In genomic region chr13:98761126-98761978, GRCh38 we compare ENCODE assay signal across 8 cellular contexts. TPM values are rescaled to one million over a fixed set of nuclear protein-coding genes. Genes with fewer than 3 reads are reported as not detected.
A peak's percentile ranks its signal among the peaks of the same experiment; 100 is the strongest.
DNase-seq lines count a peak whose midpoint lies in the region; ATAC-seq and TF ChIP-seq lines count a peak whose summit lies in the region.

No MANE protein-coding gene starts in this region.

- H3K9me2 ChIP-seq in Karpas-422 (replicated peaks; ENCODE audit: insufficient read depth, low read length): no peaks in the 10 kb centered on the region

- intact Hi-C loops in CD8-positive, alpha-beta T cell (cut with DNase I, micrococcal nuclease): no loop called here

- peaks cover 2 to 9% of the 10 kb centered on the region in 2 donors for H3K9me3 Mint-ChIP-seq in activated T-cell treated with anti-CD3 and anti-CD28 coated beads, Interleukin-2, amount 50 U/mL, for 72 hours
- peaks cover 4% of the 10 kb centered on the region for H3K9me3 Mint-ChIP-seq in CD8-positive, alpha-beta T cell
- H3K9me3 Mint-ChIP-seq in osteocyte (ENCODE audit: unreplicated experiment): no peaks in the 10 kb centered on the region

- POLR2A ChIA-PET in CD8-positive, alpha-beta T cell (lab: Charles Lee): no interaction called here

- H3K4me1 Mint-ChIP-seq in activated T-cell treated with anti-CD3 and anti-CD28 coated beads, Interleukin-2, amount 50 U/mL, for 72 hours (ENCODE audit: low read depth): no peaks in the 10 kb centered on the region
- no peaks in the 10 kb centered on the region for H3K4me1 Mint-ChIP-seq in CD8-positive, alpha-beta T cell (ENCODE audit: low read depth)
- H3K4me1 Mint-ChIP-seq in osteocyte (ENCODE audit: unreplicated experiment): peaks cover 3% of the 10 kb centered on the region

- WGBS in suprapubic skin: 61% methylated on average over 15 of the region's 15 CpGs

- H3K27ac ChIP-seq in Karpas-422 (ENCODE audit: low read length) (no peak overlapping the region), suprapubic skin (no peak overlapping the region)
- H3K27ac ChIP-seq in CD8-positive, alpha-beta T cell (ENCODE audit: low read depth, low read length): no peak overlapping the region

- no peak overlapping the region for H3K27ac Mint-ChIP-seq in activated T-cell treated with anti-CD3 and anti-CD28 coated beads, Interleukin-2, amount 50 U/mL, for 72 hours
- H3K27ac Mint-ChIP-seq in CD8-positive, alpha-beta T cell: no peak overlapping the region
- no peak overlapping the region for H3K27ac Mint-ChIP-seq in osteocyte (ENCODE audit: unreplicated experiment)

- H3K36me3 ChIP-seq in Karpas-422 (ENCODE audit: insufficient read depth, low read length) (no peaks in the 10 kb centered on the region), suprapubic skin (no peaks in the 10 kb centered on the region)
- H3K36me3 ChIP-seq in CD8-positive, alpha-beta T cell (ENCODE audit: insufficient read depth, low read length): no peaks in the 10 kb centered on the region

- no peak overlapping the region for H2AFZ ChIP-seq in Karpas-422 (ENCODE audit: low read length)

- no peak for TF ChIP-seq EP300 in suprapubic skin (IDR thresholded peaks at IDR 0.05)

- H3K27me3 Mint-ChIP-seq in activated T-cell treated with anti-CD3 and anti-CD28 coated beads, Interleukin-2, amount 50 U/mL, for 72 hours (ENCODE audit: low read depth): peaks cover 34% of the 10 kb centered on the region
- H3K27me3 Mint-ChIP-seq in CD8-positive, alpha-beta T cell (ENCODE audit: low read depth): peaks cover 13% of the 10 kb centered on the region
- H3K27me3 Mint-ChIP-seq in osteocyte (ENCODE audit: unreplicated experiment): peaks cover 25% of the 10 kb centered on the region

- H3K4me2 ChIP-seq in Karpas-422 (ENCODE audit: low read depth, low read length, poor library complexity, severe bottlenecking): peak overlapping the region; percentile 15

- no peaks in the 10 kb centered on the region for H3K79me2 ChIP-seq in Karpas-422 (ENCODE audit: low read length)

- H3K4me1 ChIP-seq in Karpas-422 (ENCODE audit: low read length) (no peaks in the 10 kb centered on the region), suprapubic skin (peaks cover 9% of the 10 kb centered on the region)
- H3K4me1 ChIP-seq in CD8-positive, alpha-beta T cell (ENCODE audit: insufficient read depth, low read length): no peaks in the 10 kb centered on the region

- CTCF ChIA-PET in CD8-positive, alpha-beta T cell (lab: Charles Lee): no interaction called here

- H3K36me3 Mint-ChIP-seq in activated T-cell treated with anti-CD3 and anti-CD28 coated beads, Interleukin-2, amount 50 U/mL, for 72 hours (ENCODE audit: insufficient read depth in 2 of 2): peaks cover 3 to 5% of the 10 kb centered on the region in 2 donors
- no peaks in the 10 kb centered on the region for H3K36me3 Mint-ChIP-seq in CD8-positive, alpha-beta T cell
- peaks cover 1% of the 10 kb centered on the region for H3K36me3 Mint-ChIP-seq in osteocyte (ENCODE audit: unreplicated experiment)

- no peak overlapping the region for H3K9ac ChIP-seq in Karpas-422 (ENCODE audit: low read length)

- DNase-seq in activated T-cell treated with anti-CD3 and anti-CD28 coated beads, Interleukin-2, amount 50 U/mL, for 72 hours: no peak
- DNase-seq in activated T-cell treated with anti-CD3 and anti-CD28 coated beads, Interleukin-2, amount 50 U/mL, for 1 hour: no peak
- no peak for DNase-seq in Karpas-422
- DNase-seq in suprapubic skin (ENCODE audit: low spot score in 2 of 2): no peak
- DNase-seq in CD8-positive, alpha-beta T cell: no peak
- no peak for DNase-seq in osteocyte (ENCODE audit: extremely low spot score, unreplicated experiment)

- H3K4me3 Mint-ChIP-seq in activated T-cell treated with anti-CD3 and anti-CD28 coated beads, Interleukin-2, amount 50 U/mL, for 72 hours: peak overlapping the region; percentile 26 to 61
- no peak overlapping the region for H3K4me3 Mint-ChIP-seq in CD8-positive, alpha-beta T cell
- H3K4me3 Mint-ChIP-seq in osteocyte (ENCODE audit: unreplicated experiment): no peak overlapping the region

- TF ChIP-seq POLR2A in suprapubic skin (IDR thresholded peaks at IDR 0.05): no peak

- TF ChIP-seq CTCF in suprapubic skin (IDR thresholded peaks at IDR 0.05): no peak
- TF ChIP-seq CTCF in CD8-positive, alpha-beta T cell (IDR thresholded peaks at IDR 0.05): no peak
- no peak for TF ChIP-seq CTCF in osteocyte (IDR thresholded peaks at IDR 0.05)

- H3K27me3 ChIP-seq in Karpas-422 (ENCODE audit: low read length) (no peaks in the 10 kb centered on the region), suprapubic skin (peaks cover under 1% of the 10 kb centered on the region)
- H3K27me3 ChIP-seq in CD8-positive, alpha-beta T cell (ENCODE audit: insufficient read depth, low read length): no peaks in the 10 kb centered on the region

- H3K4me3 ChIP-seq in Karpas-422 (ENCODE audit: low read length) (no peak overlapping the region), suprapubic skin (peak overlapping the region; percentile 32)
- H3K4me3 ChIP-seq in CD8-positive, alpha-beta T cell (ENCODE audit: low read depth, low read length): no peak overlapping the region

- H3K9me3 ChIP-seq in Karpas-422 (ENCODE audit: low read length): no peaks in the 10 kb centered on the region
- H3K9me3 ChIP-seq in suprapubic skin: no peaks in the 10 kb centered on the region
- H3K9me3 ChIP-seq in CD8-positive, alpha-beta T cell (ENCODE audit: low read length): no peaks in the 10 kb centered on the region

- no peak for ATAC-seq in activated T-cell treated with anti-CD3 and anti-CD28 coated beads, Interleukin-2, amount 50 U/mL, for 72 hours (replicated peaks in 1 of 2)
- peak; percentile 87 for ATAC-seq in esophagus mucosa
- no peak for ATAC-seq in HG03139 (IDR thresholded peaks at IDR 0.05; ENCODE audit: unreplicated experiment)
- no peak for ATAC-seq in CD8-positive, alpha-beta T cell

- H4K20me1 ChIP-seq in Karpas-422 (ENCODE audit: insufficient read depth, low read depth, low read length): no peaks in the 10 kb centered on the region

RNA-seq across cellular contexts. Expression of gene SLC15A1, which starts 8.9 kb away (rescaled TPM):
- not detected for total RNA-seq in activated T-cell treated with anti-CD3 and anti-CD28 coated beads, Interleukin-2, amount 50 U/mL, for 72 hours
- total RNA-seq in Karpas-422 (2014; rRNA removed; shearing (Covaris generic); ENCODE audit: low replicate concordance): not detected in 2 replicates
- total RNA-seq in esophagus mucosa: 2.9 TPM
- 10 to 100 TPM; 34.1 to 64.3 (median 62.4) TPM for total RNA-seq in suprapubic skin
- total RNA-seq in CD8-positive, alpha-beta T cell: not detected
- 0.11 TPM in 1 of 2 replicates, not detected in the other for total RNA-seq in osteocyte

Comparison
In these comparisons a context has a peak if more than half of its experiments do, and no peak if none do; other contexts are left out.
1. H3K4me3 Mint-ChIP-seq: peak in activated T-cell treated with anti-CD3 and anti-CD28 coated beads, Interleukin-2, amount 50 U/mL, for 72 hours (2 of 2); none in CD8-positive, alpha-beta T cell (single experiment) and osteocyte (single experiment).